Comparison of ENCODE assay signal across 1 cellular context in the genomic region with DNA sequence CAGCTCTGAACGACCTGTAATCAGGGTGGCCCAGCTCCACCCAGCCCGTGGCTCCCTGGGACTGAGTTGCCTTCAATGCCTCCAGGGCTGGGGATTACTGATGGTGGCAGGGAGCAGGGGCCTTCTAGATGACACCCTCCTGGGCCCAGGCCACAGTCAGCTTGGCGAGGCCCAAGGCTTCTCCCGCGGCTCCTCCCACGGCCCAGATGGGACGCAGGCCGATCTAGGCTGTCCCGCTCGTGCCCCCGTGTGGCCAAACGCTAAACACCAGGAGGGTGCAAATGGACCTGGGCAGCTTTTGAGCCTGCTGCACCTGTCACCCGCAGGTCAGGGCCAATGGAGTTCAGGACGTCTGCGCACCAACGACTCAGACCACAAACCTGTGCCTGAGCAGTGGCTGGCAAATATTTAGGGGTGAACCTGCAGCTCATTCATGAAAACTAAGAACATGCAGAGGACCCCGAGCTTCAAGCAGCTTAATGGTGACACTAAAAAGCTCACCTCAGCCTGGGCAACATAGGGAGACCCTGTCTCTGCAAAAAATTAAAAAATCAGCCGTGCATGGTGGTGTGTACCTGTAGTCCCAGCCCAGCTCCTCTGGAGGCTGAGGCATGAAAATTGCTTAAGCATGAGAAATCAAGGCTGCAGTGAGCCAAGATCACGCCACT.
TF ChIP-seq lines count a peak whose summit lies in the region.

No MANE protein-coding gene starts in this region.

TF ChIP-seq in HepG2, 621 proteins besides CTCF, POLR2A, EP300 and RAD21 (continued from another document and continues in another):
- TF ChIP-seq, protein P1, sequence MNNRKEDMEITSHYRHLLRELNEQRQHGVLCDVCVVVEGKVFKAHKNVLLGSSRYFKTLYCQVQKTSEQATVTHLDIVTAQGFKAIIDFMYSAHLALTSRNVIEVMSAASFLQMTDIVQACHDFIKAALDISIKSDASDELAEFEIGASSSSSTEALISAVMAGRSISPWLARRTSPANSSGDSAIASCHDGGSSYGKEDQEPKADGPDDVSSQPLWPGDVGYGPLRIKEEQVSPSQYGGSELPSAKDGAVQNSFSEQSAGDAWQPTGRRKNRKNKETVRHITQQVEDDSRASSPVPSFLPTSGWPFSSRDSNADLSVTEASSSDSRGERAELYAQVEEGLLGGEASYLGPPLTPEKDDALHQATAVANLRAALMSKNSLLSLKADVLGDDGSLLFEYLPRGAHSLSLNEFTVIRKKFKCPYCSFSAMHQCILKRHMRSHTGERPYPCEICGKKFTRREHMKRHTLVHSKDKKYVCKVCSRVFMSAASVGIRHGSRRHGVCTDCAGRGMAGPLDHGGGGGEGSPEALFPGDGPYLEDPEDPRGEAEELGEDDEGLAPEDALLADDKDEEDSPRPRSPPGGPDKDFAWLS (CRISPR knock-in tag; IDR thresholded peaks at IDR 0.05; ENCODE audit: borderline replicate concordance): no peak
- 0 out of 2 replicates have a peak, but pooled peaks have one; percentile 25 for TF ChIP-seq KLF12 (CRISPR knock-in tag; IDR thresholded peaks at IDR 0.05; ENCODE audit: borderline replicate concordance)
- no peak for TF ChIP-seq CENPBD1 (CRISPR knock-in tag; IDR thresholded peaks at IDR 0.05; ENCODE audit: borderline replicate concordance, low read depth)
- no peak for TF ChIP-seq MEIS2 (CRISPR knock-in tag; IDR thresholded peaks at IDR 0.05)
- TF ChIP-seq CSRNP2 (CRISPR knock-in tag; conservative IDR thresholded peaks at IDR 0.05; ENCODE audit: low read depth): no peak
- no peak for TF ChIP-seq ATF6 (CRISPR knock-in tag; conservative IDR thresholded peaks at IDR 0.05)
- TF ChIP-seq SNAI1 (CRISPR knock-in tag; IDR thresholded peaks at IDR 0.05; ENCODE audit: borderline replicate concordance): no peak
- TF ChIP-seq, protein P2, sequence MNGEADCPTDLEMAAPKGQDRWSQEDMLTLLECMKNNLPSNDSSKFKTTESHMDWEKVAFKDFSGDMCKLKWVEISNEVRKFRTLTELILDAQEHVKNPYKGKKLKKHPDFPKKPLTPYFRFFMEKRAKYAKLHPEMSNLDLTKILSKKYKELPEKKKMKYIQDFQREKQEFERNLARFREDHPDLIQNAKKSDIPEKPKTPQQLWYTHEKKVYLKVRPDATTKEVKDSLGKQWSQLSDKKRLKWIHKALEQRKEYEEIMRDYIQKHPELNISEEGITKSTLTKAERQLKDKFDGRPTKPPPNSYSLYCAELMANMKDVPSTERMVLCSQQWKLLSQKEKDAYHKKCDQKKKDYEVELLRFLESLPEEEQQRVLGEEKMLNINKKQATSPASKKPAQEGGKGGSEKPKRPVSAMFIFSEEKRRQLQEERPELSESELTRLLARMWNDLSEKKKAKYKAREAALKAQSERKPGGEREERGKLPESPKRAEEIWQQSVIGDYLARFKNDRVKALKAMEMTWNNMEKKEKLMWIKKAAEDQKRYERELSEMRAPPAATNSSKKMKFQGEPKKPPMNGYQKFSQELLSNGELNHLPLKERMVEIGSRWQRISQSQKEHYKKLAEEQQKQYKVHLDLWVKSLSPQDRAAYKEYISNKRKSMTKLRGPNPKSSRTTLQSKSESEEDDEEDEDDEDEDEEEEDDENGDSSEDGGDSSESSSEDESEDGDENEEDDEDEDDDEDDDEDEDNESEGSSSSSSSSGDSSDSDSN (CRISPR knock-in tag; IDR thresholded peaks at IDR 0.05): peak; percentile 45; the same call in 1 of the 2 replicates
- TF ChIP-seq NONO (IDR thresholded peaks at IDR 0.05): no peak
- TF ChIP-seq NONO (CRISPR knock-in tag; conservative IDR thresholded peaks at IDR 0.05): peak; percentile 74; the same call in 1 of the 2 replicates
- no peak for TF ChIP-seq ZNF296 (CRISPR knock-in tag; conservative IDR thresholded peaks at IDR 0.05)
- TF ChIP-seq SATB2 (CRISPR knock-in tag; IDR thresholded peaks at IDR 0.05): no peak
- no peak for TF ChIP-seq ZNF775 (CRISPR knock-in tag; IDR thresholded peaks at IDR 0.05; ENCODE audit: borderline replicate concordance)
- no peak for TF ChIP-seq GTF2F1 (IDR thresholded peaks at IDR 0.05; ENCODE audit: low read length)
- peak; percentile 79 for TF ChIP-seq BORCS8-MEF2B (CRISPR knock-in tag; IDR thresholded peaks at IDR 0.05)
- no peak for TF ChIP-seq XBP1 (CRISPR knock-in tag; IDR thresholded peaks at IDR 0.05)
- no peak for TF ChIP-seq SIN3A (IDR thresholded peaks at IDR 0.05; ENCODE audit: borderline replicate concordance, low read depth, low read length)
- peak; percentile 76; the same call in 1 of the 2 replicates for TF ChIP-seq IRF2 (CRISPR knock-in tag; IDR thresholded peaks at IDR 0.05)
- no peak for TF ChIP-seq GPN1 (CRISPR knock-in tag; IDR thresholded peaks at IDR 0.05; ENCODE audit: borderline replicate concordance)
- peak; percentile 62; the same call in 1 of the 2 replicates for TF ChIP-seq ZNF768 (CRISPR knock-in tag; IDR thresholded peaks at IDR 0.05)
- TF ChIP-seq GATAD1 (CRISPR knock-in tag; IDR thresholded peaks at IDR 0.05): 0 out of 2 replicates have a peak, but pooled peaks have one; percentile 25
- TF ChIP-seq MYNN (CRISPR knock-in tag; IDR thresholded peaks at IDR 0.05; ENCODE audit: low read depth): no peak
- peak; percentile 69 for TF ChIP-seq MED1 (CRISPR knock-in tag; IDR thresholded peaks at IDR 0.05)
- 0 out of 2 replicates have a peak, but pooled peaks have one; percentile 24 for TF ChIP-seq ZBTB34 (CRISPR knock-in tag; IDR thresholded peaks at IDR 0.05)
- TF ChIP-seq ZFP41 (CRISPR knock-in tag; IDR thresholded peaks at IDR 0.05; ENCODE audit: borderline replicate concordance): no peak
- 0 out of 2 replicates have a peak, but pooled peaks have one; percentile 54 for TF ChIP-seq RARA (CRISPR knock-in tag; IDR thresholded peaks at IDR 0.05)
- TF ChIP-seq HOXA3 (CRISPR knock-in tag; IDR thresholded peaks at IDR 0.05): peak; percentile 62; the same call in 1 of the 2 replicates
- no peak for TF ChIP-seq MAF1 (CRISPR knock-in tag; IDR thresholded peaks at IDR 0.05; ENCODE audit: borderline replicate concordance)
- peak; percentile 69; the same call in 1 of the 2 replicates for TF ChIP-seq PHF21A (CRISPR knock-in tag; IDR thresholded peaks at IDR 0.05)
- TF ChIP-seq ZNF672 (CRISPR knock-in tag; IDR thresholded peaks at IDR 0.05): no peak
- no peak for TF ChIP-seq ZSCAN12 (CRISPR knock-in tag; IDR thresholded peaks at IDR 0.05)
- TF ChIP-seq, protein P3, sequence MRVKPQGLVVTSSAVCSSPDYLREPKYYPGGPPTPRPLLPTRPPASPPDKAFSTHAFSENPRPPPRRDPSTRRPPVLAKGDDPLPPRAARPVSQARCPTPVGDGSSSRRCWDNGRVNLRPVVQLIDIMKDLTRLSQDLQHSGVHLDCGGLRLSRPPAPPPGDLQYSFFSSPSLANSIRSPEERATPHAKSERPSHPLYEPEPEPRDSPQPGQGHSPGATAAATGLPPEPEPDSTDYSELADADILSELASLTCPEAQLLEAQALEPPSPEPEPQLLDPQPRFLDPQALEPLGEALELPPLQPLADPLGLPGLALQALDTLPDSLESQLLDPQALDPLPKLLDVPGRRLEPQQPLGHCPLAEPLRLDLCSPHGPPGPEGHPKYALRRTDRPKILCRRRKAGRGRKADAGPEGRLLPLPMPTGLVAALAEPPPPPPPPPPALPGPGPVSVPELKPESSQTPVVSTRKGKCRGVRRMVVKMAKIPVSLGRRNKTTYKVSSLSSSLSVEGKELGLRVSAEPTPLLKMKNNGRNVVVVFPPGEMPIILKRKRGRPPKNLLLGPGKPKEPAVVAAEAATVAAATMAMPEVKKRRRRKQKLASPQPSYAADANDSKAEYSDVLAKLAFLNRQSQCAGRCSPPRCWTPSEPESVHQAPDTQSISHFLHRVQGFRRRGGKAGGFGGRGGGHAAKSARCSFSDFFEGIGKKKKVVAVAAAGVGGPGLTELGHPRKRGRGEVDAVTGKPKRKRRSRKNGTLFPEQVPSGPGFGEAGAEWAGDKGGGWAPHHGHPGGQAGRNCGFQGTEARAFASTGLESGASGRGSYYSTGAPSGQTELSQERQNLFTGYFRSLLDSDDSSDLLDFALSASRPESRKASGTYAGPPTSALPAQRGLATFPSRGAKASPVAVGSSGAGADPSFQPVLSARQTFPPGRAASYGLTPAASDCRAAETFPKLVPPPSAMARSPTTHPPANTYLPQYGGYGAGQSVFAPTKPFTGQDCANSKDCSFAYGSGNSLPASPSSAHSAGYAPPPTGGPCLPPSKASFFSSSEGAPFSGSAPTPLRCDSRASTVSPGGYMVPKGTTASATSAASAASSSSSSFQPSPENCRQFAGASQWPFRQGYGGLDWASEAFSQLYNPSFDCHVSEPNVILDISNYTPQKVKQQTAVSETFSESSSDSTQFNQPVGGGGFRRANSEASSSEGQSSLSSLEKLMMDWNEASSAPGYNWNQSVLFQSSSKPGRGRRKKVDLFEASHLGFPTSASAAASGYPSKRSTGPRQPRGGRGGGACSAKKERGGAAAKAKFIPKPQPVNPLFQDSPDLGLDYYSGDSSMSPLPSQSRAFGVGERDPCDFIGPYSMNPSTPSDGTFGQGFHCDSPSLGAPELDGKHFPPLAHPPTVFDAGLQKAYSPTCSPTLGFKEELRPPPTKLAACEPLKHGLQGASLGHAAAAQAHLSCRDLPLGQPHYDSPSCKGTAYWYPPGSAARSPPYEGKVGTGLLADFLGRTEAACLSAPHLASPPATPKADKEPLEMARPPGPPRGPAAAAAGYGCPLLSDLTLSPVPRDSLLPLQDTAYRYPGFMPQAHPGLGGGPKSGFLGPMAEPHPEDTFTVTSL (CRISPR knock-in tag; IDR thresholded peaks at IDR 0.05; ENCODE audit: borderline replicate concordance): no peak
- TF ChIP-seq ZNF136 (CRISPR knock-in tag; IDR thresholded peaks at IDR 0.05; ENCODE audit: low read depth): 0 out of 2 replicates have a peak, but pooled peaks have one; percentile 51
- no peak for TF ChIP-seq ZFP62 (CRISPR knock-in tag; IDR thresholded peaks at IDR 0.05)
- TF ChIP-seq SP2 (CRISPR knock-in tag; IDR thresholded peaks at IDR 0.05): no peak
- TF ChIP-seq MEIS1 (CRISPR knock-in tag; IDR thresholded peaks at IDR 0.05; ENCODE audit: borderline replicate concordance): peak; percentile 62
- TF ChIP-seq, protein P4, sequence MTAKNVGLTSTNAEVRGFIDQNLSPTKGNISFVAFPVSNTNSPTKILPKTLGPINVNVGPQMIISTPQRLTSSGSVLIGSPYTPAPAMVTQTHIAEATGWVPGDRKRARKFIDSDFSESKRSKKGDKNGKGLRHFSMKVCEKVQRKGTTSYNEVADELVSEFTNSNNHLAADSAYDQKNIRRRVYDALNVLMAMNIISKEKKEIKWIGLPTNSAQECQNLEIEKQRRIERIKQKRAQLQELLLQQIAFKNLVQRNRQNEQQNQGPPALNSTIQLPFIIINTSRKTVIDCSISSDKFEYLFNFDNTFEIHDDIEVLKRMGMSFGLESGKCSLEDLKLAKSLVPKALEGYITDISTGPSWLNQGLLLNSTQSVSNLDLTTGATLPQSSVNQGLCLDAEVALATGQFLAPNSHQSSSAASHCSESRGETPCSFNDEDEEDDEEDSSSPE (CRISPR knock-in tag; IDR thresholded peaks at IDR 0.05): no peak
- TF ChIP-seq ZBTB38 (CRISPR knock-in tag; IDR thresholded peaks at IDR 0.05): peak; percentile 91
- TF ChIP-seq MXD3 (CRISPR knock-in tag; IDR thresholded peaks at IDR 0.05): peak; percentile 45; the same call in 1 of the 2 replicates
- peak; percentile 43; the same call in 1 of the 2 replicates for TF ChIP-seq ZNF331 (CRISPR knock-in tag; IDR thresholded peaks at IDR 0.05)
- no peak for TF ChIP-seq NFRKB (IDR thresholded peaks at IDR 0.05)
- TF ChIP-seq MTA3 (CRISPR knock-in tag; IDR thresholded peaks at IDR 0.05): no peak
